In genomic region chr15:34583399-34584320, GRCh38 we compare ENCODE assay signal across 1 cellular context.
A peak's percentile ranks its signal among the peaks of the same experiment; 100 is the strongest.
TF ChIP-seq lines count a peak whose summit lies in the region.

GOLGA8B (minus strand) TSS chr15:34583651; CDS start chr15:34535912, 47,739 bp downstream.

TF ChIP-seq in HepG2, 621 proteins besides CTCF, POLR2A, EP300 and RAD21 (continued from another document):
- TF ChIP-seq, protein P1, sequence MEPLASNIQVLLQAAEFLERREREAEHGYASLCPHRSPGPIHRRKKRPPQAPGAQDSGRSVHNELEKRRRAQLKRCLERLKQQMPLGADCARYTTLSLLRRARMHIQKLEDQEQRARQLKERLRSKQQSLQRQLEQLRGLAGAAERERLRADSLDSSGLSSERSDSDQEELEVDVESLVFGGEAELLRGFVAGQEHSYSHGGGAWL (CRISPR knock-in tag; IDR thresholded peaks at IDR 0.05): no peak; the same call in 1 of the 2 replicates
- TF ChIP-seq NKX3-1 (CRISPR knock-in tag; IDR thresholded peaks at IDR 0.05) (0 out of 2 replicates have a peak, but pooled peaks have one; percentile 11), NFIC (IDR thresholded peaks at IDR 0.05; ENCODE audit: low read length) (no peak), ZNF143 (CRISPR knock-in tag; IDR thresholded peaks at IDR 0.05) (peak; percentile 25; the same call in 1 of the 2 replicates), TAF1 (CRISPR knock-in tag; IDR thresholded peaks at IDR 0.05) (peak; percentile 78), MAFK (conservative IDR thresholded peaks at IDR 0.05 in 1 of 2, IDR thresholded peaks at IDR 0.05 in 1 of 2; ENCODE audit: low read length in 2 of 2) (no peak), HMGA1 (CRISPR knock-in tag; conservative IDR thresholded peaks at IDR 0.05) (no peak), GTF3A (CRISPR knock-in tag; conservative IDR thresholded peaks at IDR 0.05) (no peak), CHCHD3 (CRISPR knock-in tag; IDR thresholded peaks at IDR 0.05) (no peak), ZNF281 (CRISPR knock-in tag; IDR thresholded peaks at IDR 0.05; ENCODE audit: borderline replicate concordance) (no peak; the same call in 1 of the 2 replicates), NFATC3 (CRISPR knock-in tag; IDR thresholded peaks at IDR 0.05) (no peak), CSRNP2 (CRISPR knock-in tag; conservative IDR thresholded peaks at IDR 0.05; ENCODE audit: low read depth) (no peak), ZNF792 (CRISPR knock-in tag; IDR thresholded peaks at IDR 0.05) (no peak), ZNF749 (CRISPR knock-in tag; IDR thresholded peaks at IDR 0.05; ENCODE audit: borderline replicate concordance) (0 out of 2 replicates have a peak, but pooled peaks have one; percentile 24), MTF1 (CRISPR knock-in tag; IDR thresholded peaks at IDR 0.05) (0 out of 2 replicates have a peak, but pooled peaks have one; percentile 54), PHF20 (CRISPR knock-in tag; IDR thresholded peaks at IDR 0.05) (peak; percentile 26; the same call in 1 of the 2 replicates), PPARG (CRISPR knock-in tag; conservative IDR thresholded peaks at IDR 0.05) (no peak), NFE2L2 (IDR thresholded peaks at IDR 0.05; ENCODE audit: low read length) (no peak), KDM1A (CRISPR knock-in tag; IDR thresholded peaks at IDR 0.05) (no peak), ZNF382 (CRISPR knock-in tag; IDR thresholded peaks at IDR 0.05; ENCODE audit: borderline replicate concordance) (no peak), ZNF703 (CRISPR knock-in tag; IDR thresholded peaks at IDR 0.05; ENCODE audit: borderline replicate concordance) (no peak), ZFAT (CRISPR knock-in tag; conservative IDR thresholded peaks at IDR 0.05) (0 out of 2 replicates have a peak, but pooled peaks have one; percentile 17), PITX1 (CRISPR knock-in tag; IDR thresholded peaks at IDR 0.05) (no peak; the same call in 1 of the 2 replicates), ZNF841 (CRISPR knock-in tag; IDR thresholded peaks at IDR 0.05; ENCODE audit: borderline replicate concordance) (no peak), SCMH1 (CRISPR knock-in tag; IDR thresholded peaks at IDR 0.05; ENCODE audit: borderline replicate concordance) (no peak), ZNF7 (CRISPR knock-in tag; IDR thresholded peaks at IDR 0.05) (no peak), ZNF274 (CRISPR knock-in tag; IDR thresholded peaks at IDR 0.05) (peak; percentile 66; the same call in 1 of the 2 replicates), ZNF670 (CRISPR knock-in tag; IDR thresholded peaks at IDR 0.05; ENCODE audit: borderline replicate concordance) (peak; percentile 63; the same call in 1 of the 2 replicates), ZBTB40 (IDR thresholded peaks at IDR 0.05) (no peak), ZBTB40 (CRISPR knock-in tag; IDR thresholded peaks at IDR 0.05) (0 out of 2 replicates have a peak, but pooled peaks have one; percentile 10), SOX13 (IDR thresholded peaks at IDR 0.05) (no peak), SOX13 (CRISPR knock-in tag; conservative IDR thresholded peaks at IDR 0.05 in 1 of 2, IDR thresholded peaks at IDR 0.05 in 1 of 2) (no peak), ZNF232 (CRISPR knock-in tag; IDR thresholded peaks at IDR 0.05; ENCODE audit: borderline replicate concordance) (peak; percentile 85), NR2F2 (IDR thresholded peaks at IDR 0.05; ENCODE audit: borderline replicate concordance, low read depth) (no peak), NBN (conservative IDR thresholded peaks at IDR 0.05) (no peak), NR1H2 (CRISPR knock-in tag; IDR thresholded peaks at IDR 0.05; ENCODE audit: borderline replicate concordance, low read depth) (no peak), SKI (IDR thresholded peaks at IDR 0.05; ENCODE audit: partially characterized antibody) (no peak), NFKBIZ (CRISPR knock-in tag; IDR thresholded peaks at IDR 0.05) (no peak), GABPB1 (CRISPR knock-in tag; IDR thresholded peaks at IDR 0.05) (peak; percentile 89), ZNF207 (IDR thresholded peaks at IDR 0.05; ENCODE audit: borderline replicate concordance) (no peak), ZSCAN12 (CRISPR knock-in tag; IDR thresholded peaks at IDR 0.05) (no peak), ZSCAN20 (CRISPR knock-in tag; IDR thresholded peaks at IDR 0.05; ENCODE audit: borderline replicate concordance) (peak; percentile 81; the same call in 1 of the 2 replicates), NR2C2 (CRISPR knock-in tag; IDR thresholded peaks at IDR 0.05; ENCODE audit: borderline replicate concordance) (peak; percentile 39; the same call in 1 of the 2 replicates), ZNF354B (CRISPR knock-in tag; IDR thresholded peaks at IDR 0.05) (no peak), ZNF264 (CRISPR knock-in tag; IDR thresholded peaks at IDR 0.05) (0 out of 2 replicates have a peak, but pooled peaks have one; percentile 53), MTA3 (CRISPR knock-in tag; IDR thresholded peaks at IDR 0.05) (no peak), ZMYM3 (CRISPR knock-in tag; IDR thresholded peaks at IDR 0.05) (no peak), SRSF1 (optimal IDR thresholded peaks at IDR 0.05; ENCODE audit: low read depth, low read length) (no peak), RELA (CRISPR knock-in tag; IDR thresholded peaks at IDR 0.05) (no peak), ESRRA (CRISPR knock-in tag; IDR thresholded peaks at IDR 0.05; ENCODE audit: low read depth) (no peak), ZNF484 (CRISPR knock-in tag; IDR thresholded peaks at IDR 0.05; ENCODE audit: borderline replicate concordance, low read depth) (no peak), ZNF160 (CRISPR knock-in tag; IDR thresholded peaks at IDR 0.05) (peak; percentile 57; the same call in 1 of the 2 replicates), MAF1 (CRISPR knock-in tag; IDR thresholded peaks at IDR 0.05; ENCODE audit: borderline replicate concordance) (no peak)
- TF ChIP-seq, protein P2, sequence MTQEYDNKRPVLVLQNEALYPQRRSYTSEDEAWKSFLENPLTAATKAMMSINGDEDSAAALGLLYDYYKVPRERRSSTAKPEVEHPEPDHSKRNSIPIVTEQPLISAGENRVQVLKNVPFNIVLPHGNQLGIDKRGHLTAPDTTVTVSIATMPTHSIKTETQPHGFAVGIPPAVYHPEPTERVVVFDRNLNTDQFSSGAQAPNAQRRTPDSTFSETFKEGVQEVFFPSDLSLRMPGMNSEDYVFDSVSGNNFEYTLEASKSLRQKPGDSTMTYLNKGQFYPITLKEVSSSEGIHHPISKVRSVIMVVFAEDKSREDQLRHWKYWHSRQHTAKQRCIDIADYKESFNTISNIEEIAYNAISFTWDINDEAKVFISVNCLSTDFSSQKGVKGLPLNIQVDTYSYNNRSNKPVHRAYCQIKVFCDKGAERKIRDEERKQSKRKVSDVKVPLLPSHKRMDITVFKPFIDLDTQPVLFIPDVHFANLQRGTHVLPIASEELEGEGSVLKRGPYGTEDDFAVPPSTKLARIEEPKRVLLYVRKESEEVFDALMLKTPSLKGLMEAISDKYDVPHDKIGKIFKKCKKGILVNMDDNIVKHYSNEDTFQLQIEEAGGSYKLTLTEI (CRISPR knock-in tag; conservative IDR thresholded peaks at IDR 0.05): no peak
- TF ChIP-seq, protein P3, sequence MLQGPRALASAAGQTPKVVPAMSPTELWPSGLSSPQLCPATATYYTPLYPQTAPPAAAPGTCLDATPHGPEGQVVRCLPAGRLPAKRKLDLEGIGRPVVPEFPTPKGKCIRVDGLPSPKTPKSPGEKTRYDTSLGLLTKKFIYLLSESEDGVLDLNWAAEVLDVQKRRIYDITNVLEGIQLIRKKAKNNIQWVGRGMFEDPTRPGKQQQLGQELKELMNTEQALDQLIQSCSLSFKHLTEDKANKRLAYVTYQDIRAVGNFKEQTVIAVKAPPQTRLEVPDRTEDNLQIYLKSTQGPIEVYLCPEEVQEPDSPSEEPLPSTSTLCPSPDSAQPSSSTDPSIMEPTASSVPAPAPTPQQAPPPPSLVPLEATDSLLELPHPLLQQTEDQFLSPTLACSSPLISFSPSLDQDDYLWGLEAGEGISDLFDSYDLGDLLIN (CRISPR knock-in tag; IDR thresholded peaks at IDR 0.05; ENCODE audit: borderline replicate concordance): no peak
